14 cellular contexts compared by ENCODE assay signal in the genomic region with DNA sequence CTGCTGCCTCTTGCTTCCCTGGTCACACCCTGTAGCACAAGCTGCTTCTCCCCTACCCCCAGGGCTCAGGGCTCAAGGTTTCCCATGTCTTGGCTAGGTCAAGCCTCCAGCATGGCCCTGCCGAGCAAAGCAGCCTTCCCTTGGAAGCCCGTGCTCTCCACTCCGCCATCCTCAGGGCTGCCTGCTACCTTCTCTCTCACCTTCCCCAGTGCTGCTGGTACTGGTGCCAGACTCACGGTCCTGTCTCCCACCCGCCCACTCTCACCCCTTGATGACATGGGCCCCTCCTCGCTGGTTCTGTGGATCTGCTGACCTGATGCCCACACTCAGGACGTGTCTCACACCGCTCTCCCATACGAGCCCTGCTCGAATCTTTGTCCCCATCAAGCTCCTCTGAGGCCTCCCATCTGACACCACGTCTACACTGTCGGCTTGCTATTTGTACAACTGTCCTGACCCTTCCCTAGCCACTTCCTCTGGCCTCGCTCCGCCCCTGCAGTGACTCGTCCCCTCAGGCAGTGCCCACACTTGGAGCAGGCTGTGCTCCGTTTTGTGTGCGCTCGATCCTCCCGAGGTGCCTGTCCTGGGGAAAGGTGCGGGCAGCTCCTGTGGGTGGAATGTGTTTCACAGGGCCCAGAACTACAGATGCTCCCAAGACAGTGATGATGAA. TPM values are rescaled to one million over a fixed set of nuclear protein-coding genes. Genes with fewer than 3 reads are reported as not detected.
DNase-seq lines count a peak whose midpoint lies in the region; ATAC-seq and TF ChIP-seq lines count a peak whose summit lies in the region.
"Had no signal": no experiment of that assay in that cellular context is flagged by ENCODE, and none has a peak within 500 bp of the region (broad histone marks: within the 10 kb centered on the region; RNA-seq: fewer than 3 reads in every experiment).

No MANE protein-coding gene starts in this region.

- H3K36me3 Mint-ChIP-seq in activated CD4-positive, alpha-beta T cell treated with anti-CD3 and anti-CD28 coated beads, Interleukin-2, amount 10 ng/mL, durations not matched to agents 7 days and 5 days (ENCODE audit: low read depth), result peaks cover 28% of the 10 kb centered on the region
- H3K36me3 Mint-ChIP-seq in endothelial cell (ENCODE audit: low read depth, unreplicated experiment) (peaks cover 47% of the 10 kb centered on the region), progenitor cell of endocrine pancreas (ENCODE audit: insufficient read depth) (peaks cover 33% of the 10 kb centered on the region)

- H3K9me3 Mint-ChIP-seq in activated CD4-positive, alpha-beta T cell treated with anti-CD3 and anti-CD28 coated beads, Interleukin-2, amount 10 ng/mL, durations not matched to agents 7 days and 5 days, result no peaks in the 10 kb centered on the region
- H3K9me3 Mint-ChIP-seq in endothelial cell (ENCODE audit: unreplicated experiment) (no peaks in the 10 kb centered on the region), progenitor cell of endocrine pancreas (ENCODE audit: low read depth) (no peaks in the 10 kb centered on the region)
- H3K9me3 Mint-ChIP-seq: CD8-positive, alpha-beta memory T cell had no signal

- H3K4me1 Mint-ChIP-seq in activated CD4-positive, alpha-beta T cell treated with anti-CD3 and anti-CD28 coated beads, Interleukin-2, amount 10 ng/mL, durations not matched to agents 7 days and 5 days, result peaks cover 33% of the 10 kb centered on the region
- peaks cover 19% of the 10 kb centered on the region for H3K4me1 Mint-ChIP-seq in endothelial cell (ENCODE audit: unreplicated experiment)
- peaks cover 44% of the 10 kb centered on the region for H3K4me1 Mint-ChIP-seq in progenitor cell of endocrine pancreas (ENCODE audit: low read depth)

- no peak overlapping the region for H3K4me3 Mint-ChIP-seq in activated CD4-positive, alpha-beta T cell treated with anti-CD3 and anti-CD28 coated beads, Interleukin-2, amount 10 ng/mL, durations not matched to agents 7 days and 5 days
- H3K4me3 Mint-ChIP-seq in endothelial cell (ENCODE audit: unreplicated experiment), result no peak overlapping the region
- H3K4me3 Mint-ChIP-seq in progenitor cell of endocrine pancreas (ENCODE audit: low read depth), result no peak overlapping the region

- POLR2A ChIA-PET in activated CD4-positive, alpha-beta T cell treated with anti-CD3 and anti-CD28 coated beads, Interleukin-2, amount 10 ng/mL, durations not matched to agents 7 days and 5 days (lab: Charles Lee), result no interaction called here

- ATAC-seq in GM21423 (IDR thresholded peaks at IDR 0.05; ENCODE audit: unreplicated experiment), result no peak

- DNase-seq in activated CD4-positive, alpha-beta T cell treated with anti-CD3 and anti-CD28 coated beads, Interleukin-2, amount 10 ng/mL, durations not matched to agents 7 days and 5 days, result no peak
- no peak for DNase-seq in activated CD4-positive, alpha-beta T cell treated with anti-CD3 and anti-CD28 coated beads for 1 hour
- peak; percentile 21 for DNase-seq in MV-4-11 (lab: John Stamatoyannopoulos, UW)
- no peak for DNase-seq in endothelial cell (ENCODE audit: low spot score)
- no peak for DNase-seq in progenitor cell of endocrine pancreas (ENCODE audit: low spot score, unreplicated experiment)
- no peak for DNase-seq in GOT3 (lab: John Stamatoyannopoulos, UW)
- no peak for DNase-seq in SKM-1 (lab: John Stamatoyannopoulos, UW; ENCODE audit: unreplicated experiment)
- DNase-seq: CD8-positive, alpha-beta memory T cell; mesenchymal stem cell; NCI-H1092 treated with DMSO at 0.1 percent for 48 hours; NCI-H2171; nucleus accumbens had no signal

- peak overlapping the region; percentile 67 for H3K27ac Mint-ChIP-seq in activated CD4-positive, alpha-beta T cell treated with anti-CD3 and anti-CD28 coated beads, Interleukin-2, amount 10 ng/mL, durations not matched to agents 7 days and 5 days
- H3K27ac Mint-ChIP-seq in endothelial cell (ENCODE audit: unreplicated experiment) (peak overlapping the region; percentile 31), progenitor cell of endocrine pancreas (peak overlapping the region; percentile 46)

- TF ChIP-seq CTCF in endothelial cell (IDR thresholded peaks at IDR 0.05; ENCODE audit: unreplicated experiment) (no peak), progenitor cell of endocrine pancreas (IDR thresholded peaks at IDR 0.05; ENCODE audit: unreplicated experiment) (no peak)

- CTCF ChIA-PET in activated CD4-positive, alpha-beta T cell treated with anti-CD3 and anti-CD28 coated beads, Interleukin-2, amount 10 ng/mL, durations not matched to agents 7 days and 5 days (lab: Charles Lee), result interaction anchor here (0.8 to 1.8 kb wide), 2 partner anchors 11 to 40 kb away, joined by 3 to 7 read pairs; no protein-coding TSS in a partner anchor

- H3K27me3 Mint-ChIP-seq in activated CD4-positive, alpha-beta T cell treated with anti-CD3 and anti-CD28 coated beads, Interleukin-2, amount 10 ng/mL, durations not matched to agents 7 days and 5 days, result no peaks in the 10 kb centered on the region
- peaks cover 3% of the 10 kb centered on the region for H3K27me3 Mint-ChIP-seq in endothelial cell (ENCODE audit: unreplicated experiment)
- H3K27me3 Mint-ChIP-seq in progenitor cell of endocrine pancreas, result no peaks in the 10 kb centered on the region

RNA-seq across cellular contexts. Expression of a gene that starts 49.9 kb away (rescaled TPM):
- 100 to 1,000 TPM; 302 to 337 TPM for total RNA-seq in activated CD4-positive, alpha-beta T cell treated with anti-CD3 and anti-CD28 coated beads, Interleukin-2, amount 10 ng/mL, durations not matched to agents 7 days and 5 days
- total RNA-seq in endothelial cell (ENCODE audit: unreplicated experiment) (93.4 TPM), progenitor cell of endocrine pancreas (2.6 and 3.8 TPM in 2 replicates)
- total RNA-seq: H4 had no signal

Comparison
In these comparisons a context has a peak if more than half of its experiments do, and no peak if none do; other contexts are left out.
1. RNA of a gene that starts 49.9 kb away (total RNA-seq): 302 to 337 TPM in activated CD4-positive, alpha-beta T cell treated with anti-CD3 and anti-CD28 coated beads, Interleukin-2, amount 10 ng/mL, durations not matched to agents 7 days and 5 days and 93.4 TPM in endothelial cell (single experiment); 2.6 to 3.8 TPM in progenitor cell of endocrine pancreas; every median in the first group is over 10 times any median in the second.
2. Peak in every context shown above with its lines, with median percentiles within 50 percentile points of each other: H3K27ac Mint-ChIP-seq.